9 cellular contexts compared by ENCODE assay signal in genomic region chr9:112867275-112867991, GRCh38. TPM values are rescaled to one million over a fixed set of nuclear protein-coding genes. Genes with fewer than 3 reads are reported as not detected.
A peak's percentile ranks its signal among the peaks of the same experiment; 100 is the strongest.
DNase-seq lines count a peak whose midpoint lies in the region; ATAC-seq lines count a peak whose summit lies in the region.
"Had no signal": no experiment of that assay in that cellular context is flagged by ENCODE, and none has a peak within 500 bp of the region (broad histone marks: within the 10 kb centered on the region; RNA-seq: fewer than 3 reads in every experiment).

No MANE protein-coding gene starts in this region.

- H3K27me3 ChIP-seq in SJSA1 (replicated peaks), result no peaks in the 10 kb centered on the region

- DNase-seq in SIG-M5 treated with dmso at 0.1 percent for 504 hours (lab: John Stamatoyannopoulos, UW; ENCODE audit: unreplicated experiment) (peak; percentile 82), SIG-M5 (lab: John Stamatoyannopoulos, UW) (no peak), SJSA1 (ENCODE audit: low read depth in 1 of 2, low spot score in 2 of 2) (peak; percentile 44 to 49), NCI-H2029 treated with DMSO at 0.1 percent for 48 hours (lab: John Stamatoyannopoulos, UW) (no peak)
- peak; percentile 6 for DNase-seq in stimulated activated CD4-positive, alpha-beta T cell treated with anti-CD3 and anti-CD28 coated beads, Interleukin-4, amount 100 ng/mL, for 24 hours
- no peak for DNase-seq in activated effector memory CD4-positive, alpha-beta T cell treated with anti-CD3 and anti-CD28 coated beads, Interleukin-2, amount 50 U/mL, for 16 hours
- DNase-seq in effector CD4-positive, alpha-beta T cell, result no peak

- H3K27ac ChIP-seq in SJSA1, result no peak overlapping the region

- no peaks in the 10 kb centered on the region for H3K36me3 ChIP-seq in SJSA1

- no peaks in the 10 kb centered on the region for H3K9me3 ChIP-seq in SJSA1 (replicated peaks)

- no peaks in the 10 kb centered on the region for H3K4me1 ChIP-seq in SJSA1 (replicated peaks)

- H3K4me3 ChIP-seq in SJSA1, result no peak overlapping the region

- peak; percentile 82 for ATAC-seq in esophagus mucosa

RNA-seq across cellular contexts. Expression of gene SLC46A2, which starts 23.2 kb away (rescaled TPM):
- total RNA-seq in SJSA1 (2014; rRNA removed; shearing (Covaris generic)), result not detected in 2 replicates
- total RNA-seq in esophagus mucosa, result 0.44 TPM
- total RNA-seq: glomerular endothelial cell had no signal

Comparison
In these comparisons a context has a peak if more than half of its experiments do, and no peak if none do; other contexts are left out.
1. DNase-seq: peak in SIG-M5 treated with dmso at 0.1 percent for 504 hours (single experiment), SJSA1 (2 of 2) and stimulated activated CD4-positive, alpha-beta T cell treated with anti-CD3 and anti-CD28 coated beads, Interleukin-4, amount 100 ng/mL, for 24 hours (single experiment); none in SIG-M5 (single experiment), activated effector memory CD4-positive, alpha-beta T cell treated with anti-CD3 and anti-CD28 coated beads, Interleukin-2, amount 50 U/mL, for 16 hours (single experiment), NCI-H2029 treated with DMSO at 0.1 percent for 48 hours (single experiment) and effector CD4-positive, alpha-beta T cell (single experiment).